ENCODE assay signal across 10 cellular contexts in the genomic region with DNA sequence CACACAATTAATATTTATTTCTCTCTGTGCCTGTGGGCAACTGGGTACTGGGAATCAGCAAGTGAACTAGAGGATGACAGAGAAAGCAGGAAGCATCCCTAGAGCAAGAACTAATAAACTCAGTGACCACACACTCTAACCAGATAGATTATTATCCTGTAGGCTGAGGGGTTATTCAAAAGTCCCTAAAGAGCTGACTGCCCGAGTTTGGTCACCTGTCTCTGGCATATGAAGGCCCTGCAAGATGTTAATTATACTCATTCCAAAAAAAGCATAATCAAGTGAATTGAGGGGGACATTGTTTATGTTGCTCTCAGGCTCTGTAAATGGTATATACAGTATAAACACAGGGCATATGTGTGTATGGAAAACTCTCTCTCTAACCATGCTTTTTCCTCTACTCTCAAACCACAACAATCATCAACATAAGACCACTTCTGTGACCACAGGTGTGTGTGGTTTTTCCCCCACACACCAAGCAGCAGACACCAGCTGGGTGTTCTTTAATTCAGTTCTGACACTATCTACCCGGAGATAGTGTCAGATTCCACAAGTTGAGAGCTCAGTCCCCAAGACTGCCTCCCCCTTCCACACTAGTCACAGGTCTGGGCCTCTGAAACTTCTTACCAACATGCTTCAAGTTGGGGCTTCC. TPM values are rescaled to one million over a fixed set of nuclear protein-coding genes. Genes with fewer than 3 reads are reported as not detected.
DNase-seq lines count a peak whose midpoint lies in the region; ATAC-seq and TF ChIP-seq lines count a peak whose summit lies in the region.
"Had no signal": no experiment of that assay in that cellular context is flagged by ENCODE, and none has a peak within 500 bp of the region (broad histone marks: within the 10 kb centered on the region; RNA-seq: fewer than 3 reads in every experiment).

No MANE protein-coding gene starts in this region.

- peaks cover 39% of the 10 kb centered on the region for H3K27me3 Mint-ChIP-seq in activated CD8-positive, alpha-beta T cell treated with anti-CD3 and anti-CD28 coated beads, Interleukin-2, amount 10 ng/mL, durations not matched to agents 7 days and 5 days (ENCODE audit: low read depth)

- H3K36me3 Mint-ChIP-seq in activated CD8-positive, alpha-beta T cell treated with anti-CD3 and anti-CD28 coated beads, Interleukin-2, amount 10 ng/mL, durations not matched to agents 7 days and 5 days (ENCODE audit: low read depth): peaks cover 19% of the 10 kb centered on the region

- DNase-seq in activated CD8-positive, alpha-beta T cell treated with anti-CD3 and anti-CD28 coated beads, Interleukin-2, amount 10 ng/mL, durations not matched to agents 7 days and 5 days: peak; percentile 77
- DNase-seq in stimulated activated CD8-positive, alpha-beta memory T cell treated with anti-CD3 and anti-CD28 coated beads, Interleukin-15, amount 100 ng/mL, for 24 hours (ENCODE audit: low read depth): peak; percentile 3
- DNase-seq in NCI-H1930 (lab: John Stamatoyannopoulos, UW): no peak
- no peak for DNase-seq in HEK293T (ENCODE audit: extremely low spot score)
- DNase-seq: aorta, GDM1, NCI-H1092 treated with DMSO at 0.1 percent for 48 hours had no signal

- peaks cover 34% of the 10 kb centered on the region for H3K4me1 Mint-ChIP-seq in activated CD8-positive, alpha-beta T cell treated with anti-CD3 and anti-CD28 coated beads, Interleukin-2, amount 10 ng/mL, durations not matched to agents 7 days and 5 days (ENCODE audit: low read depth)

- ATAC-seq in GM19023 (IDR thresholded peaks at IDR 0.05; ENCODE audit: unreplicated experiment) (peak; percentile 78), HG03097 (IDR thresholded peaks at IDR 0.05; ENCODE audit: low FRiP score, unreplicated experiment) (peak; percentile 48), HG03039 (IDR thresholded peaks at IDR 0.05; ENCODE audit: unreplicated experiment) (no peak)
- peak; percentile 89 for ATAC-seq in activated CD8-positive, alpha-beta T cell treated with anti-CD3 and anti-CD28 coated beads, Interleukin-2, amount 10 ng/mL, durations not matched to agents 7 days and 5 days

- peak overlapping the region; percentile 48 for H3K4me3 Mint-ChIP-seq in activated CD8-positive, alpha-beta T cell treated with anti-CD3 and anti-CD28 coated beads, Interleukin-2, amount 10 ng/mL, durations not matched to agents 7 days and 5 days

- CTCF ChIA-PET in activated CD8-positive, alpha-beta T cell treated with anti-CD3 and anti-CD28 coated beads, Interleukin-2, amount 10 ng/mL, durations not matched to agents 7 days and 5 days (lab: Charles Lee): interaction anchor here (0.9 to 1.1 kb wide), 5 partner anchors 8 to 57 kb away, joined by 3 to 5 read pairs (median 3); a partner anchor contains a TSS
- CTCF ChIA-PET in HEK293T (lab: Yijun Ruan, JAX): no interaction called here

- POLR2A ChIA-PET in activated CD8-positive, alpha-beta T cell treated with anti-CD3 and anti-CD28 coated beads, Interleukin-2, amount 10 ng/mL, durations not matched to agents 7 days and 5 days (lab: Charles Lee): interaction anchor here (0.6 to 1.3 kb wide), 4 partner anchors 8 to 909 kb away, joined by 3 to 4 read pairs (median 3); a partner anchor contains a TSS
- POLR2A ChIA-PET in HEK293T (lab: Yijun Ruan, JAX): no interaction called here

- H3K27ac Mint-ChIP-seq in activated CD8-positive, alpha-beta T cell treated with anti-CD3 and anti-CD28 coated beads, Interleukin-2, amount 10 ng/mL, durations not matched to agents 7 days and 5 days: peak overlapping the region; percentile 86

- H3K9me3 Mint-ChIP-seq in activated CD8-positive, alpha-beta T cell treated with anti-CD3 and anti-CD28 coated beads, Interleukin-2, amount 10 ng/mL, durations not matched to agents 7 days and 5 days (ENCODE audit: insufficient read depth): peaks cover 15% of the 10 kb centered on the region

TF ChIP-seq in HEK293T, 16 proteins besides CTCF, POLR2A, EP300 and RAD21:
- TF ChIP-seq, protein P1, sequence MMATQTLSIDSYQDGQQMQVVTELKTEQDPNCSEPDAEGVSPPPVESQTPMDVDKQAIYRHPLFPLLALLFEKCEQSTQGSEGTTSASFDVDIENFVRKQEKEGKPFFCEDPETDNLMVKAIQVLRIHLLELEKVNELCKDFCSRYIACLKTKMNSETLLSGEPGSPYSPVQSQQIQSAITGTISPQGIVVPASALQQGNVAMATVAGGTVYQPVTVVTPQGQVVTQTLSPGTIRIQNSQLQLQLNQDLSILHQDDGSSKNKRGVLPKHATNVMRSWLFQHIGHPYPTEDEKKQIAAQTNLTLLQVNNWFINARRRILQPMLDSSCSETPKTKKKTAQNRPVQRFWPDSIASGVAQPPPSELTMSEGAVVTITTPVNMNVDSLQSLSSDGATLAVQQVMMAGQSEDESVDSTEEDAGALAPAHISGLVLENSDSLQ (IDR thresholded peaks at IDR 0.05): no peak
- no peak for TF ChIP-seq ZNF384 (IDR thresholded peaks at IDR 0.05)
- TF ChIP-seq HDGF (IDR thresholded peaks at IDR 0.05; ENCODE audit: borderline replicate concordance): no peak
- TF ChIP-seq FOXM1 (IDR thresholded peaks at IDR 0.05; ENCODE audit: borderline replicate concordance): no peak
- TF ChIP-seq NFRKB (IDR thresholded peaks at IDR 0.05): no peak
- no peak for TF ChIP-seq FOXK2 (IDR thresholded peaks at IDR 0.05)
- no peak for TF ChIP-seq SP1 (IDR thresholded peaks at IDR 0.05)
- TF ChIP-seq L3MBTL2 (conservative IDR thresholded peaks at IDR 0.05): no peak
- TF ChIP-seq ARNT (IDR thresholded peaks at IDR 0.05): no peak
- no peak for TF ChIP-seq TARDBP (IDR thresholded peaks at IDR 0.05)
- no peak for TF ChIP-seq ELF4 (IDR thresholded peaks at IDR 0.05)
- TF ChIP-seq BHLHE40 (IDR thresholded peaks at IDR 0.05; ENCODE audit: borderline replicate concordance): no peak
- no peak for TF ChIP-seq CTBP1 (IDR thresholded peaks at IDR 0.05; ENCODE audit: borderline replicate concordance)
- no peak for TF ChIP-seq LEF1 (IDR thresholded peaks at IDR 0.05; ENCODE audit: borderline replicate concordance)
- TF ChIP-seq SUZ12 (IDR thresholded peaks at IDR 0.05): no peak

RNA-seq across cellular contexts. Expression of a gene that starts 6.2 kb away (rescaled TPM):
- total RNA-seq in activated CD8-positive, alpha-beta T cell treated with anti-CD3 and anti-CD28 coated beads, Interleukin-2, amount 10 ng/mL, durations not matched to agents 7 days and 5 days: 10 to 100 TPM; 17.8 to 19.0 TPM

RNA-seq across cellular contexts. Expression of a gene that starts 56.2 kb away (rescaled TPM):
- total RNA-seq in activated CD8-positive, alpha-beta T cell treated with anti-CD3 and anti-CD28 coated beads, Interleukin-2, amount 10 ng/mL, durations not matched to agents 7 days and 5 days: 10 to 100 TPM; 21.3 to 21.9 TPM

Comparison
In these comparisons a context has a peak if more than half of its experiments do, and no peak if none do; other contexts are left out.
1. DNase-seq: peak in activated CD8-positive, alpha-beta T cell treated with anti-CD3 and anti-CD28 coated beads, Interleukin-2, amount 10 ng/mL, durations not matched to agents 7 days and 5 days (single experiment) and stimulated activated CD8-positive, alpha-beta memory T cell treated with anti-CD3 and anti-CD28 coated beads, Interleukin-15, amount 100 ng/mL, for 24 hours (single experiment); none in NCI-H1930 (0 of 2) and HEK293T (single experiment).